In genomic region chr11:36034572-36035331, GRCh38 we compare ENCODE assay signal across 11 cellular contexts.
DNase-seq lines count a peak whose midpoint lies in the region; TF ChIP-seq lines count a peak whose summit lies in the region.
"Had no signal": no experiment of that assay in that cellular context is flagged by ENCODE, and none has a peak within 500 bp of the region (broad histone marks: within the 10 kb centered on the region; RNA-seq: fewer than 3 reads in every experiment).

No MANE protein-coding gene starts in this region.

- no peak for TF ChIP-seq POLR2A in testis (IDR thresholded peaks at IDR 0.05)

- 89 to 94% methylated on average over 10 of the region's 10 CpGs for WGBS in testis, 2 donors

- H3K36me3 ChIP-seq in kidney epithelial cell (ENCODE audit: control insufficient read depth, insufficient read depth, low read length) (no peaks in the 10 kb centered on the region), testis (ENCODE audit: low read depth, missing control alignments) (no peaks in the 10 kb centered on the region), H7 (replicated peaks; ENCODE audit: control insufficient read depth, insufficient read depth, low read length) (no peaks in the 10 kb centered on the region; the same call in 1 of the 2 replicates)

- H3K27me3 ChIP-seq in kidney epithelial cell (ENCODE audit: control insufficient read depth, insufficient read depth, low read length) (no peaks in the 10 kb centered on the region), testis (no peaks in the 10 kb centered on the region), H7 (ENCODE audit: control insufficient read depth, insufficient read depth, low read length) (no peaks in the 10 kb centered on the region)

- no peaks in the 10 kb centered on the region for H3K9me3 ChIP-seq in testis

- H3K27ac ChIP-seq in C4-2B (peak overlapping the region; percentile 82), testis (no peak overlapping the region)

- intact Hi-C loops in testis (cut with DNase I; ENCODE audit: low total_unique reads), result no loop called here

- DNase-seq in LNCaP clone FGC (ENCODE audit: low read depth) (peak; percentile 47), T47D (ENCODE audit: low read depth in 1 of 2, low spot score in 1 of 2) (peak; percentile 79 to 80), kidney epithelial cell (ENCODE audit: low read depth) (peak; percentile 61), testis (no peak), putamen (ENCODE audit: low spot score) (no peak), H7 (no peak), GM13977 (ENCODE audit: low spot score) (no peak)
- DNase-seq: cortex of kidney; NCI-H446; stimulated activated CD4-positive, alpha-beta T cell treated with anti-CD3 and anti-CD28 coated beads, Interleukin-4, amount 100 ng/mL, for 4 hours had no signal

- peaks cover 14% of the 10 kb centered on the region for H3K4me1 ChIP-seq in testis

- TF ChIP-seq CTCF in C4-2B (conservative IDR thresholded peaks at IDR 0.05), result no peak; the same call in 1 of the 2 replicates
- TF ChIP-seq CTCF in LNCaP clone FGC (IDR thresholded peaks at IDR 0.05; ENCODE audit: control insufficient read depth, extremely low read depth, insufficient read depth), result no peak
- no peak for TF ChIP-seq CTCF in kidney epithelial cell (IDR thresholded peaks at IDR 0.05; ENCODE audit: insufficient read depth, low read length, poor library complexity, severe bottlenecking)
- no peak for TF ChIP-seq CTCF in testis (IDR thresholded peaks at IDR 0.05)
- TF ChIP-seq CTCF in GM13977 (IDR thresholded peaks at IDR 0.05; ENCODE audit: extremely low read depth, insufficient read depth, missing control alignments), result no peak

- H3K4me3 ChIP-seq in LNCaP clone FGC (ENCODE audit: low read depth, low read length), result no peak overlapping the region
- no peak overlapping the region for H3K4me3 ChIP-seq in kidney epithelial cell (ENCODE audit: low read depth, low read length)
- H3K4me3 ChIP-seq in testis, result no peak overlapping the region
- H3K4me3 ChIP-seq in H7 (ENCODE audit: insufficient read depth, low read depth, low read length), result no peak overlapping the region

- in situ Hi-C loops in T47D (cut with HindIII; ENCODE audit: low pct_unique_long_range_greater_than_20kb, low sequenced_read_pairs), result no loop called here
- in situ Hi-C loops in GM13977 (cut with MboI; ENCODE audit: low pct_unique_long_range_greater_than_20kb, low sequenced_read_pairs, unreplicated experiment), result no loop called here

Comparison
In these comparisons a context has a peak if more than half of its experiments do, and no peak if none do; other contexts are left out.
1. DNase-seq: peak in LNCaP clone FGC (single experiment), T47D (2 of 2) and kidney epithelial cell (single experiment); none in testis (single experiment), putamen (single experiment), H7 (single experiment) and GM13977 (single experiment).